Comparison of ENCODE assay signal across 1 cellular context in genomic region chr2:120979921-120980320, GRCh38.
TF ChIP-seq lines count a peak whose summit lies in the region.

No MANE protein-coding gene starts in this region.

TF ChIP-seq in HepG2, 621 proteins besides CTCF, POLR2A, EP300 and RAD21 (continued from another document):
- TF ChIP-seq, protein P1, sequence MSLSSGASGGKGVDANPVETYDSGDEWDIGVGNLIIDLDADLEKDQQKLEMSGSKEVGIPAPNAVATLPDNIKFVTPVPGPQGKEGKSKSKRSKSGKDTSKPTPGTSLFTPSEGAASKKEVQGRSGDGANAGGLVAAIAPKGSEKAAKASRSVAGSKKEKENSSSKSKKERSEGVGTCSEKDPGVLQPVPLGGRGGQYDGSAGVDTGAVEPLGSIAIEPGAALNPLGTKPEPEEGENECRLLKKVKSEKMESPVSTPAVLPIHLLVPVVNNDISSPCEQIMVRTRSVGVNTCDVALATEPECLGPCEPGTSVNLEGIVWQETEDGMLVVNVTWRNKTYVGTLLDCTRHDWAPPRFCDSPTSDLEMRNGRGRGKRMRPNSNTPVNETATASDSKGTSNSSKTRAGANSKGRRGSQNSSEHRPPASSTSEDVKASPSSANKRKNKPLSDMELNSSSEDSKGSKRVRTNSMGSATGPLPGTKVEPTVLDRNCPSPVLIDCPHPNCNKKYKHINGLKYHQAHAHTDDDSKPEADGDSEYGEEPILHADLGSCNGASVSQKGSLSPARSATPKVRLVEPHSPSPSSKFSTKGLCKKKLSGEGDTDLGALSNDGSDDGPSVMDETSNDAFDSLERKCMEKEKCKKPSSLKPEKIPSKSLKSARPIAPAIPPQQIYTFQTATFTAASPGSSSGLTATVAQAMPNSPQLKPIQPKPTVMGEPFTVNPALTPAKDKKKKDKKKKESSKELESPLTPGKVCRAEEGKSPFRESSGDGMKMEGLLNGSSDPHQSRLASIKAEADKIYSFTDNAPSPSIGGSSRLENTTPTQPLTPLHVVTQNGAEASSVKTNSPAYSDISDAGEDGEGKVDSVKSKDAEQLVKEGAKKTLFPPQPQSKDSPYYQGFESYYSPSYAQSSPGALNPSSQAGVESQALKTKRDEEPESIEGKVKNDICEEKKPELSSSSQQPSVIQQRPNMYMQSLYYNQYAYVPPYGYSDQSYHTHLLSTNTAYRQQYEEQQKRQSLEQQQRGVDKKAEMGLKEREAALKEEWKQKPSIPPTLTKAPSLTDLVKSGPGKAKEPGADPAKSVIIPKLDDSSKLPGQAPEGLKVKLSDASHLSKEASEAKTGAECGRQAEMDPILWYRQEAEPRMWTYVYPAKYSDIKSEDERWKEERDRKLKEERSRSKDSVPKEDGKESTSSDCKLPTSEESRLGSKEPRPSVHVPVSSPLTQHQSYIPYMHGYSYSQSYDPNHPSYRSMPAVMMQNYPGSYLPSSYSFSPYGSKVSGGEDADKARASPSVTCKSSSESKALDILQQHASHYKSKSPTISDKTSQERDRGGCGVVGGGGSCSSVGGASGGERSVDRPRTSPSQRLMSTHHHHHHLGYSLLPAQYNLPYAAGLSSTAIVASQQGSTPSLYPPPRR (CRISPR knock-in tag; IDR thresholded peaks at IDR 0.05; ENCODE audit: borderline replicate concordance) = no peak
- TF ChIP-seq MBNL3 (CRISPR knock-in tag; conservative IDR thresholded peaks at IDR 0.05) (no peak), MXD4 (CRISPR knock-in tag; IDR thresholded peaks at IDR 0.05) (no peak), RFXAP (CRISPR knock-in tag; IDR thresholded peaks at IDR 0.05; ENCODE audit: borderline replicate concordance) (no peak), SRY (CRISPR knock-in tag; IDR thresholded peaks at IDR 0.05) (no peak), ZSCAN29 (CRISPR knock-in tag; conservative IDR thresholded peaks at IDR 0.05) (no peak), ZNF746 (CRISPR knock-in tag; IDR thresholded peaks at IDR 0.05) (no peak), SYNCRIP (IDR thresholded peaks at IDR 0.05; ENCODE audit: insufficient read depth, low read depth, low read length) (no peak), SAP130 (CRISPR knock-in tag; IDR thresholded peaks at IDR 0.05; ENCODE audit: low read depth) (no peak), ZBTB7A (CRISPR knock-in tag; IDR thresholded peaks at IDR 0.05) (no peak)
- TF ChIP-seq, protein P2, sequence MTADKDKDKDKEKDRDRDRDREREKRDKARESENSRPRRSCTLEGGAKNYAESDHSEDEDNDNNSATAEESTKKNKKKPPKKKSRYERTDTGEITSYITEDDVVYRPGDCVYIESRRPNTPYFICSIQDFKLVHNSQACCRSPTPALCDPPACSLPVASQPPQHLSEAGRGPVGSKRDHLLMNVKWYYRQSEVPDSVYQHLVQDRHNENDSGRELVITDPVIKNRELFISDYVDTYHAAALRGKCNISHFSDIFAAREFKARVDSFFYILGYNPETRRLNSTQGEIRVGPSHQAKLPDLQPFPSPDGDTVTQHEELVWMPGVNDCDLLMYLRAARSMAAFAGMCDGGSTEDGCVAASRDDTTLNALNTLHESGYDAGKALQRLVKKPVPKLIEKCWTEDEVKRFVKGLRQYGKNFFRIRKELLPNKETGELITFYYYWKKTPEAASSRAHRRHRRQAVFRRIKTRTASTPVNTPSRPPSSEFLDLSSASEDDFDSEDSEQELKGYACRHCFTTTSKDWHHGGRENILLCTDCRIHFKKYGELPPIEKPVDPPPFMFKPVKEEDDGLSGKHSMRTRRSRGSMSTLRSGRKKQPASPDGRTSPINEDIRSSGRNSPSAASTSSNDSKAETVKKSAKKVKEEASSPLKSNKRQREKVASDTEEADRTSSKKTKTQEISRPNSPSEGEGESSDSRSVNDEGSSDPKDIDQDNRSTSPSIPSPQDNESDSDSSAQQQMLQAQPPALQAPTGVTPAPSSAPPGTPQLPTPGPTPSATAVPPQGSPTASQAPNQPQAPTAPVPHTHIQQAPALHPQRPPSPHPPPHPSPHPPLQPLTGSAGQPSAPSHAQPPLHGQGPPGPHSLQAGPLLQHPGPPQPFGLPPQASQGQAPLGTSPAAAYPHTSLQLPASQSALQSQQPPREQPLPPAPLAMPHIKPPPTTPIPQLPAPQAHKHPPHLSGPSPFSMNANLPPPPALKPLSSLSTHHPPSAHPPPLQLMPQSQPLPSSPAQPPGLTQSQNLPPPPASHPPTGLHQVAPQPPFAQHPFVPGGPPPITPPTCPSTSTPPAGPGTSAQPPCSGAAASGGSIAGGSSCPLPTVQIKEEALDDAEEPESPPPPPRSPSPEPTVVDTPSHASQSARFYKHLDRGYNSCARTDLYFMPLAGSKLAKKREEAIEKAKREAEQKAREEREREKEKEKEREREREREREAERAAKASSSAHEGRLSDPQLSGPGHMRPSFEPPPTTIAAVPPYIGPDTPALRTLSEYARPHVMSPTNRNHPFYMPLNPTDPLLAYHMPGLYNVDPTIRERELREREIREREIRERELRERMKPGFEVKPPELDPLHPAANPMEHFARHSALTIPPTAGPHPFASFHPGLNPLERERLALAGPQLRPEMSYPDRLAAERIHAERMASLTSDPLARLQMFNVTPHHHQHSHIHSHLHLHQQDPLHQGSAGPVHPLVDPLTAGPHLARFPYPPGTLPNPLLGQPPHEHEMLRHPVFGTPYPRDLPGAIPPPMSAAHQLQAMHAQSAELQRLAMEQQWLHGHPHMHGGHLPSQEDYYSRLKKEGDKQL (CRISPR knock-in tag; IDR thresholded peaks at IDR 0.05; ENCODE audit: low read depth) = no peak
